10 cellular contexts compared by ENCODE assay signal in genomic region chr1:85184245-85184644, GRCh38.
"Had no signal": no experiment of that assay in that cellular context is flagged by ENCODE, and none has a peak within 500 bp of the region (broad histone marks: within the 10 kb centered on the region; RNA-seq: fewer than 3 reads in every experiment).

No MANE protein-coding gene starts in this region.

- H3K9me3 Mint-ChIP-seq: GM23338, IgD-negative memory B cell had no signal

- H3K4me1 ChIP-seq: HAP-1 had no signal

- FAIRE-seq: H1, HepG2 had no signal

- H3K27ac ChIP-seq: HL-60 had no signal

- H3K9me3 ChIP-seq: HAP-1 had no signal

- H3K36me3 Mint-ChIP-seq: IgD-negative memory B cell had no signal

- H3K27ac Mint-ChIP-seq: GM23338, HFFc6 had no signal

- ATAC-seq: GM23338, HCT116, HepG2 had no signal

- H3K4me3 ChIP-seq: GM23338, HAP-1 had no signal

- DNase-seq: H7, HFFc6, KG1 had no signal

- H3K4me1 Mint-ChIP-seq: GM23338 had no signal

- H3K4me3 Mint-ChIP-seq: GM23338, HFFc6, IgD-negative memory B cell had no signal
